Comparison of ENCODE assay signal across 8 cellular contexts in genomic region chr4:127623755-127624087, GRCh38. TPM values are rescaled to one million over a fixed set of nuclear protein-coding genes. Genes with fewer than 3 reads are reported as not detected.
DNase-seq lines count a peak whose midpoint lies in the region; TF ChIP-seq lines count a peak whose summit lies in the region.

No MANE protein-coding gene starts in this region.

- H4K8ac ChIP-seq in H9 (replicated peaks; ENCODE audit: insufficient read length, low read depth, low read length): no peak overlapping the region

- H3K79me2 ChIP-seq in H9 (ENCODE audit: insufficient read depth, low read length): no peaks in the 10 kb centered on the region

- peaks cover 8% of the 10 kb centered on the region for H3K23me2 ChIP-seq in H9 (ENCODE audit: insufficient read length, low read depth, low read length, poor library complexity, severe bottlenecking)

- H3K27ac ChIP-seq in H9 (ENCODE audit: insufficient read length, low read depth, low read length) (no peak overlapping the region), iPS DF 6.9 (ENCODE audit: low read length) (no peak overlapping the region), spleen (no peak overlapping the region)

- H3K36me3 ChIP-seq in iPS DF 6.9 (ENCODE audit: control insufficient read depth, insufficient read depth, low read length): no peaks in the 10 kb centered on the region
- H3K36me3 ChIP-seq in spleen: no peaks in the 10 kb centered on the region

- H3K4me2 ChIP-seq in H9 (ENCODE audit: insufficient read depth, insufficient read length, low read length): peak overlapping the region; percentile 73

- POLR2A ChIA-PET in activated CD4-positive, alpha-beta T cell treated with anti-CD3 and anti-CD28 coated beads, Interleukin-2, amount 10 ng/mL, durations not matched to agents 7 days and 5 days (lab: Charles Lee): no interaction called here

- TF ChIP-seq POLR2A in spleen (IDR thresholded peaks at IDR 0.05): no peak

- peaks cover 32% of the 10 kb centered on the region for H3K27me3 Mint-ChIP-seq in H9 (ENCODE audit: low read depth)
- H3K27me3 Mint-ChIP-seq in activated naive CD8-positive, alpha-beta T cell treated with anti-CD3 and anti-CD28 coated beads for 36 hours: peaks cover 67% of the 10 kb centered on the region
- H3K27me3 Mint-ChIP-seq in activated CD4-positive, alpha-beta T cell treated with anti-CD3 and anti-CD28 coated beads, Interleukin-2, amount 10 ng/mL, durations not matched to agents 7 days and 5 days: peaks cover 53% of the 10 kb centered on the region

- H4K5ac ChIP-seq in H9 (ENCODE audit: insufficient read length, low read depth, low read length): no peak overlapping the region

- H3K4me1 Mint-ChIP-seq in H9: peaks cover 4 to 13% of the 10 kb centered on the region in 2 experiments
- H3K4me1 Mint-ChIP-seq in activated naive CD8-positive, alpha-beta T cell treated with anti-CD3 and anti-CD28 coated beads for 36 hours: peaks cover 4% of the 10 kb centered on the region
- H3K4me1 Mint-ChIP-seq in activated CD4-positive, alpha-beta T cell treated with anti-CD3 and anti-CD28 coated beads, Interleukin-2, amount 10 ng/mL, durations not matched to agents 7 days and 5 days: peaks cover 8% of the 10 kb centered on the region

- H3K9ac ChIP-seq in H9 (ENCODE audit: extremely low read depth, insufficient read length, low read length): no peak overlapping the region

- no peak overlapping the region for H2AK5ac ChIP-seq in H9 (ENCODE audit: insufficient read length, low read length)

- H2BK12ac ChIP-seq in H9 (ENCODE audit: insufficient read length, low read depth, low read length): no peak overlapping the region

- no CpG with 5 or more reads among the region's 8 CpGs for WGBS in H9 (ENCODE audit: extremely low coverage, insufficient read length, low lambda C conversion rate)
- no CpG with 5 or more reads among the region's 8 CpGs for WGBS in iPS DF 6.9 (ENCODE audit: insufficient coverage, insufficient read length)
- 10 to 16% (median 14%) methylated on average over 8 of the region's 8 CpGs for WGBS in spleen, 5 donors

- H2BK120ac ChIP-seq in H9 (ENCODE audit: low read depth, low read length, poor library complexity, severe bottlenecking): no peak overlapping the region

- no peak overlapping the region for H3T11ph ChIP-seq in H9 (ENCODE audit: low read length)

- no peak overlapping the region for H3K14ac ChIP-seq in H9 (ENCODE audit: insufficient read depth, low read length)

- no peak overlapping the region for H2BK15ac ChIP-seq in H9 (ENCODE audit: low read depth, low read length)

- H3K4me3 ChIP-seq in iPS DF 6.9 (ENCODE audit: low read length) (peak overlapping the region; percentile 46; the same call in 1 of the 2 replicates), spleen (peak overlapping the region; percentile 29 to 69 (median 40))

- no peak overlapping the region for H2BK5ac ChIP-seq in H9 (ENCODE audit: insufficient read length, low read length)

- H3K9me3 ChIP-seq in H9 (ENCODE audit: control insufficient read depth, low read depth, low read length): no peaks in the 10 kb centered on the region
- H3K9me3 ChIP-seq in iPS DF 6.9 (ENCODE audit: control insufficient read depth, insufficient read depth, low read length): no peaks in the 10 kb centered on the region
- no peaks in the 10 kb centered on the region for H3K9me3 ChIP-seq in spleen

- H3K4me1 ChIP-seq in H9 (ENCODE audit: insufficient read depth, low read length) (no peaks in the 10 kb centered on the region), iPS DF 6.9 (ENCODE audit: control insufficient read depth, insufficient read depth, low read length) (no peaks in the 10 kb centered on the region), spleen (peaks cover 5 to 18% (median 10%) of the 10 kb centered on the region in 6 donors)

- CTCF ChIA-PET in activated CD4-positive, alpha-beta T cell treated with anti-CD3 and anti-CD28 coated beads, Interleukin-2, amount 10 ng/mL, durations not matched to agents 7 days and 5 days (lab: Charles Lee): interaction anchor here (1.6 kb wide), 1 partner anchor 9 kb away, joined by 4 read pairs; the partner anchor contains the start of gene INTU

- no peak overlapping the region for H3K23ac ChIP-seq in H9 (ENCODE audit: insufficient read length, low read depth, low read length)

- H3K27me3 ChIP-seq in H9 (ENCODE audit: insufficient read depth, low read length) (peaks cover 5% of the 10 kb centered on the region; the same call in 1 of the 2 replicates), iPS DF 6.9 (ENCODE audit: control insufficient read depth, insufficient read depth, low read length) (peaks cover 6% of the 10 kb centered on the region; the same call in 1 of the 2 replicates), spleen (replicated peaks in 1 of 7) (peaks cover 0 to 46% (median 32%) of the 10 kb centered on the region in 7 donors)

- no peak overlapping the region for H3K56ac ChIP-seq in H9 (ENCODE audit: insufficient read length, low read depth, low read length)

- no peak overlapping the region for H3K4ac ChIP-seq in H9 (ENCODE audit: low read depth, low read length)

- no peak for DNase-seq in H9
- DNase-seq in activated naive CD8-positive, alpha-beta T cell treated with anti-CD3 and anti-CD28 coated beads for 36 hours: no peak
- DNase-seq in iPS DF 6.9 (ENCODE audit: low read depth, low spot score): no peak
- no peak for DNase-seq in spleen
- DNase-seq in SW480 (ENCODE audit: low spot score): no peak
- DNase-seq in SKM-1 (lab: John Stamatoyannopoulos, UW; ENCODE audit: unreplicated experiment): no peak
- no peak for DNase-seq in activated CD4-positive, alpha-beta T cell treated with anti-CD3 and anti-CD28 coated beads, Interleukin-2, amount 10 ng/mL, durations not matched to agents 7 days and 5 days
- no peak for DNase-seq in effector CD4-positive, alpha-beta T cell

- H3K27ac Mint-ChIP-seq in H9: no peak overlapping the region
- H3K27ac Mint-ChIP-seq in activated naive CD8-positive, alpha-beta T cell treated with anti-CD3 and anti-CD28 coated beads for 36 hours: no peak overlapping the region
- H3K27ac Mint-ChIP-seq in activated CD4-positive, alpha-beta T cell treated with anti-CD3 and anti-CD28 coated beads, Interleukin-2, amount 10 ng/mL, durations not matched to agents 7 days and 5 days: no peak overlapping the region

- H3K9me3 Mint-ChIP-seq in H9: no peaks in the 10 kb centered on the region
- peaks cover 3% of the 10 kb centered on the region for H3K9me3 Mint-ChIP-seq in activated naive CD8-positive, alpha-beta T cell treated with anti-CD3 and anti-CD28 coated beads for 36 hours
- peaks cover 1% of the 10 kb centered on the region for H3K9me3 Mint-ChIP-seq in activated CD4-positive, alpha-beta T cell treated with anti-CD3 and anti-CD28 coated beads, Interleukin-2, amount 10 ng/mL, durations not matched to agents 7 days and 5 days

- H2BK20ac ChIP-seq in H9 (ENCODE audit: low read depth, low read length, poor library complexity, severe bottlenecking): no peak overlapping the region

- H3K36me3 Mint-ChIP-seq in H9 (ENCODE audit: insufficient read depth in 1 of 3, low read depth in 3 of 3): no peaks in the 10 kb centered on the region
- no peaks in the 10 kb centered on the region for H3K36me3 Mint-ChIP-seq in activated naive CD8-positive, alpha-beta T cell treated with anti-CD3 and anti-CD28 coated beads for 36 hours
- H3K36me3 Mint-ChIP-seq in activated CD4-positive, alpha-beta T cell treated with anti-CD3 and anti-CD28 coated beads, Interleukin-2, amount 10 ng/mL, durations not matched to agents 7 days and 5 days (ENCODE audit: low read depth): no peaks in the 10 kb centered on the region

- H4K20me1 ChIP-seq in H9 (ENCODE audit: control insufficient read depth, insufficient read depth, insufficient read length): no peaks in the 10 kb centered on the region

- H3K79me1 ChIP-seq in H9 (ENCODE audit: insufficient read depth, low read depth, low read length, poor library complexity, severe bottlenecking): no peaks in the 10 kb centered on the region

- TF ChIP-seq CTCF in H9 (conservative IDR thresholded peaks at IDR 0.05): no peak
- no peak for TF ChIP-seq CTCF in spleen (IDR thresholded peaks at IDR 0.05 in 8 of 11, conservative IDR thresholded peaks at IDR 0.05 in 3 of 11)

- no peak overlapping the region for H4K91ac ChIP-seq in H9 (ENCODE audit: insufficient read length, low read depth, low read length)

- intact Hi-C loops in spleen (cut with DNase I; ENCODE audit: low total_unique reads): no loop called here

- H3K4me3 Mint-ChIP-seq in H9: peak overlapping the region; percentile 70 to 88
- peak overlapping the region; percentile 58 for H3K4me3 Mint-ChIP-seq in activated naive CD8-positive, alpha-beta T cell treated with anti-CD3 and anti-CD28 coated beads for 36 hours
- H3K4me3 Mint-ChIP-seq in activated CD4-positive, alpha-beta T cell treated with anti-CD3 and anti-CD28 coated beads, Interleukin-2, amount 10 ng/mL, durations not matched to agents 7 days and 5 days: no peak overlapping the region

- peak overlapping the region; percentile 24 for H2AFZ ChIP-seq in H9 (ENCODE audit: low read length)

- H3K18ac ChIP-seq in H9 (ENCODE audit: insufficient read length, low read depth, low read length): no peak overlapping the region

RNA-seq across cellular contexts. Expression of gene INTU, which starts 9.0 kb away (rescaled TPM):
- total RNA-seq in H9 (2021) (10.7 and 11.4 TPM in 2 replicates), spleen (1 to 10 TPM; 3.0 to 9.1 (median 4.8) TPM)
- under 1 TPM; 0.32 to 0.35 TPM for total RNA-seq in activated naive CD8-positive, alpha-beta T cell treated with anti-CD3 and anti-CD28 coated beads for 36 hours
- polyA plus RNA-seq in spleen: 1 to 10 TPM in 2 of 3 donors, under 1 TPM in 1; 0.85 to 2.2 (median 1.8) TPM
- under 1 TPM in 1 of 2 experiments, not detected in 1; 0.21 TPM for total RNA-seq in activated CD4-positive, alpha-beta T cell treated with anti-CD3 and anti-CD28 coated beads, Interleukin-2, amount 10 ng/mL, durations not matched to agents 7 days and 5 days
